In the genomic region with DNA sequence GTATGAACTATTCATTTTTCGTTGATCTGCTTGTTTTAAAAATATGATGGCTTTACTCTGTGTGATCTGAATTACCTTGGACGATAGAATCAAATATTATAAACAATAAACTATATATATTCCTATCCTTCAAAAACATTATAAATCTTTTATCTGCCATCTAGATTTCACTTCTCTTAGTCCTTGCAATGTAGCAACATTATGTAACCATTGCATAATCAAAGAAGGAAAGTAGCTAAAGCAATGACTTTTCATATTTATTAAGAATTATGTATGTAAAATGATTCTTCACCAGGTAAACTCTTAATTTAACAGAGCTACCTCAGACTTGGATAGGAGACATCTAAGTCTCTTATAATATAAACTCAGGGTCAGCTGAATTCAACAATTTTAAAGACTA, we compare ENCODE assay signal across 14 cellular contexts.
DNase-seq lines count a peak whose midpoint lies in the region; ATAC-seq and FAIRE-seq lines count a peak whose summit lies in the region.
"Had no signal": no experiment of that assay in that cellular context is flagged by ENCODE, and none has a peak within 500 bp of the region (broad histone marks: within the 10 kb centered on the region; RNA-seq: fewer than 3 reads in every experiment).

No MANE protein-coding gene starts in this region.

- no peak overlapping the region for H3K4me3 ChIP-seq in adipocyte (ENCODE audit: low read length)
- H3K4me3 ChIP-seq: BLaER1 treated with 17β-estradiol and CSF1 and Interleukin-3, amounts not matched to agents 10 nM and 100 nM; GM23338 had no signal

- peak; percentile 43 for DNase-seq in NOMO-1 treated with DMSO at 0.1 percent for 48 hours (lab: John Stamatoyannopoulos, UW; ENCODE audit: unreplicated experiment)
- DNase-seq in NOMO-1 treated with dmso at 0.1 percent for 144 hours (lab: John Stamatoyannopoulos, UW; ENCODE audit: unreplicated experiment): no peak
- DNase-seq in MV-4-11 (lab: John Stamatoyannopoulos, UW): peak; percentile 3
- DNase-seq in adipocyte (ENCODE audit: low read depth): peak; percentile 49
- no peak for DNase-seq in superior temporal gyrus (ENCODE audit: extremely low spot score)
- DNase-seq: 8988T; CD4-positive, CD25-positive, alpha-beta regulatory T cell; DMS53; H7 had no signal

- H3K27me3 ChIP-seq in adipocyte (replicated peaks; ENCODE audit: control insufficient read depth, insufficient read depth, low read length): no peaks in the 10 kb centered on the region
- H3K27me3 ChIP-seq: BLaER1 treated with 17β-estradiol and CSF1 and Interleukin-3, amounts not matched to agents 10 nM and 100 nM had no signal

- ATAC-seq in HG03571 (IDR thresholded peaks at IDR 0.05; ENCODE audit: unreplicated experiment): no peak
- ATAC-seq: GM23338 had no signal

- peaks cover 3% of the 10 kb centered on the region for H3K4me1 ChIP-seq in adipocyte (ENCODE audit: control insufficient read depth, insufficient read depth, low read length)

- no peaks in the 10 kb centered on the region for H3K36me3 ChIP-seq in adipocyte (ENCODE audit: control insufficient read depth, insufficient read depth, low read length, severe bottlenecking)
- H3K36me3 ChIP-seq: BLaER1 treated with 17β-estradiol and CSF1 and Interleukin-3, amounts not matched to agents 10 nM and 100 nM had no signal

- H3K9me3 ChIP-seq in adipocyte (ENCODE audit: control insufficient read depth, low read length): no peaks in the 10 kb centered on the region
- H3K9me3 ChIP-seq: BLaER1 treated with 17β-estradiol and CSF1 and Interleukin-3, amounts not matched to agents 10 nM and 100 nM had no signal

- H3K9ac ChIP-seq in adipocyte (ENCODE audit: low read length): no peak overlapping the region
- H3K9ac ChIP-seq: BLaER1 treated with 17β-estradiol and CSF1 and Interleukin-3, amounts not matched to agents 10 nM and 100 nM had no signal

- FAIRE-seq in G401.6 (lab: Jason Lieb, UNC): peak; percentile 63
- FAIRE-seq: GM18507 had no signal

Comparison
In these comparisons a context has a peak if more than half of its experiments do, and no peak if none do; other contexts are left out.
1. DNase-seq: peak in NOMO-1 treated with DMSO at 0.1 percent for 48 hours (single experiment), MV-4-11 (single experiment) and adipocyte (single experiment); none in NOMO-1 treated with dmso at 0.1 percent for 144 hours (single experiment) and superior temporal gyrus (single experiment).